ENCODE assay signal across 15 cellular contexts in genomic region chr4:176547005-176547404, GRCh38.
A peak's percentile ranks its signal among the peaks of the same experiment; 100 is the strongest.
DNase-seq lines count a peak whose midpoint lies in the region; ATAC-seq lines count a peak whose summit lies in the region.
"Had no signal": no experiment of that assay in that cellular context is flagged by ENCODE, and none has a peak within 500 bp of the region (broad histone marks: within the 10 kb centered on the region; RNA-seq: fewer than 3 reads in every experiment).

No MANE protein-coding gene starts in this region.

- no peak for ATAC-seq in HG02678 (IDR thresholded peaks at IDR 0.05; ENCODE audit: unreplicated experiment)
- ATAC-seq: activated CD8-positive, alpha-beta T cell treated with anti-CD3 and anti-CD28 coated beads, Interleukin-2, amount 10 ng/mL, durations not matched to agents 7 days and 5 days had no signal

- peak; percentile 56 for DNase-seq in AG20443 (ENCODE audit: low spot score)
- peak; percentile 70 for DNase-seq in M059J (ENCODE audit: low read depth)
- peak; percentile 38 for DNase-seq in brain pericyte (ENCODE audit: low read depth, low spot score)
- peak; percentile 93 for DNase-seq in myocyte (ENCODE audit: low read depth)
- DNase-seq in NCI-H1436 treated with DMSO at 0.1 percent for 48 hours (lab: John Stamatoyannopoulos, UW) = no peak
- DNase-seq in hepatic stellate cell (ENCODE audit: low spot score) = no peak
- DNase-seq in DMS 273 treated with DMSO at 0.1 percent for 48 hours (lab: John Stamatoyannopoulos, UW) = no peak
- DNase-seq: activated CD8-positive, alpha-beta T cell treated with anti-CD3 and anti-CD28 coated beads, Interleukin-2, amount 10 ng/mL, durations not matched to agents 7 days and 5 days; Calu3; GF-D8; kidney glomerular epithelial cell; NCI-H2107; NCI-H774; stimulated activated CD4-positive, alpha-beta T cell treated with anti-CD3 and anti-CD28 coated beads, Interleukin-1b, Interleukin-23, amount 100 ng/mL, for 48 hours had no signal

Comparison
In these comparisons a context has a peak if more than half of its experiments do, and no peak if none do; other contexts are left out.
1. DNase-seq: peak in AG20443 (single experiment), M059J (single experiment), brain pericyte (single experiment) and myocyte (single experiment); none in NCI-H1436 treated with DMSO at 0.1 percent for 48 hours (single experiment), hepatic stellate cell (single experiment) and DMS 273 treated with DMSO at 0.1 percent for 48 hours (single experiment).